In the genomic region with DNA sequence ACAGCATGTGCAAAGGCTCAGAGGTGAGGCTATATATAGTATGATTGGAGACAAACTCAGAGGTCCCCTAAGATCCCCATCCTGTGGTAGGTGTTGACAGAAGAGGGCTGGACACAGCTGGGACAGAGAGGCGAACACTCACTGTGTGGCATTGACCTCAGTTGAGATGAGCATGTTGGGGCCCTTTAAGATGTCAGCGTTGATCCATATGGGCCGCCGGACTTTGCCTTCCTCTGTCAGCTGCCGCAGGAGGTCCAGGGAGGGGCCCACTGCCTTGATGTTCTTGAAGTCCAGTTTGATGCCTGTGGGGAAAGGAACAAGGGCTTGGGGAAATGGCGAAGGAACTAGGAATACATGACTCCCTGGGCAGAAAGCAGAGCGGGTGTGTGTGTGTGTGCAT, we compare ENCODE assay signal across 26 cellular contexts. TPM values are rescaled to one million over a fixed set of nuclear protein-coding genes. Genes with fewer than 3 reads are reported as not detected.
"Had no signal": no experiment of that assay in that cellular context is flagged by ENCODE, and none has a peak within 500 bp of the region (broad histone marks: within the 10 kb centered on the region; RNA-seq: fewer than 3 reads in every experiment).

No MANE protein-coding gene starts in this region.

- H3K27ac Mint-ChIP-seq: activated CD8-positive, alpha-beta T cell treated with anti-CD3 and anti-CD28 coated beads, Interleukin-2, amount 10 ng/mL, durations not matched to agents 7 days and 5 days; immature natural killer cell; mesothelial cell of epicardium; nephron had no signal

- H3K4me3 Mint-ChIP-seq: activated CD8-positive, alpha-beta T cell treated with anti-CD3 and anti-CD28 coated beads, Interleukin-2, amount 10 ng/mL, durations not matched to agents 7 days and 5 days; immature natural killer cell; mesothelial cell of epicardium; nephron had no signal

- H3K4me1 Mint-ChIP-seq: immature natural killer cell, mesothelial cell of epicardium, nephron had no signal

- H3K4me1 ChIP-seq: ascending aorta, left ventricle myocardium inferior, upper lobe of right lung had no signal

- H3K9me3 Mint-ChIP-seq: activated naive CD4-positive, alpha-beta T cell treated with anti-CD3 and anti-CD28 coated beads, Interleukin-2, amount 50 U/mL, for 72 hours; immature natural killer cell; mesothelial cell of epicardium; nephron had no signal

- H3K4me3 ChIP-seq: ascending aorta, left ventricle myocardium inferior, thoracic aorta, upper lobe of right lung had no signal

- H3K36me3 ChIP-seq: ascending aorta, brain microvascular endothelial cell, left ventricle myocardium inferior, thoracic aorta, upper lobe of right lung had no signal

- DNase-seq: activated CD4-positive, alpha-beta T cell treated with anti-CD3 and anti-CD28 coated beads for 1 hour; activated CD4-positive, alpha-beta T cell treated with anti-CD3 and anti-CD28 coated beads, Interleukin-2, amount 50 U/mL, for 1 hour; activated CD8-positive, alpha-beta T cell treated with anti-CD3 and anti-CD28 coated beads, Interleukin-2, amount 10 ng/mL, durations not matched to agents 7 days and 5 days; activated T-cell treated with anti-CD3 and anti-CD28 coated beads, Interleukin-2, amount 50 U/mL, for 1 hour; brain microvascular endothelial cell; caudate nucleus; dermis blood vessel endothelial cell; effector CD8-positive, alpha-beta T cell; foreskin melanocyte; immature natural killer cell; kidney glomerular epithelial cell; left ventricle myocardium inferior; mammary epithelial cell; stimulated activated CD4-positive, alpha-beta T cell treated with anti-CD3 and anti-CD28 coated beads, Interleukin-4, amount 100 ng/mL, for 1 hour; stimulated activated naive CD4-positive, alpha-beta T cell treated with Interleukin-2 at 50 U/mL for 16 hours; T-helper 9 cell; upper lobe of right lung had no signal

- H3K27ac ChIP-seq: ascending aorta, brain microvascular endothelial cell, left ventricle myocardium inferior, thoracic aorta, upper lobe of right lung had no signal

- H3K36me3 Mint-ChIP-seq: activated naive CD4-positive, alpha-beta T cell treated with anti-CD3 and anti-CD28 coated beads, Interleukin-2, amount 50 U/mL, for 72 hours; immature natural killer cell; mesothelial cell of epicardium had no signal

- ATAC-seq: activated CD8-positive, alpha-beta T cell treated with anti-CD3 and anti-CD28 coated beads, Interleukin-2, amount 10 ng/mL, durations not matched to agents 7 days and 5 days; activated naive CD4-positive, alpha-beta T cell treated with anti-CD3 and anti-CD28 coated beads, Interleukin-2, amount 50 U/mL, for 72 hours; esophagus mucosa; sciatic nerve; upper lobe of right lung had no signal

- H3K9me3 ChIP-seq: ascending aorta, left ventricle myocardium inferior, thoracic aorta, upper lobe of right lung had no signal

- H3K27me3 ChIP-seq: ascending aorta, upper lobe of right lung had no signal

RNA-seq across cellular contexts. Expression of a gene that starts 8.8 kb away (rescaled TPM):
- total RNA-seq: activated CD8-positive, alpha-beta T cell treated with anti-CD3 and anti-CD28 coated beads, Interleukin-2, amount 10 ng/mL, durations not matched to agents 7 days and 5 days; activated naive CD4-positive, alpha-beta T cell treated with anti-CD3 and anti-CD28 coated beads, Interleukin-2, amount 50 U/mL, for 72 hours; ascending aorta; dermis blood vessel endothelial cell; endothelial cell of umbilical vein; esophagus mucosa; mesothelial cell of epicardium; sciatic nerve; T-helper 1 cell treated with Interleukin-12 subunit alpha and Interleukin-12 subunit beta and Interleukin-4 antibody, amounts not matched to agents 30 ng/mL and 1 ng/mL, for 36 hours; thoracic aorta; upper lobe of right lung had no signal

RNA-seq across cellular contexts. Expression of a gene that starts 27.0 kb away (rescaled TPM):
- total RNA-seq: activated CD8-positive, alpha-beta T cell treated with anti-CD3 and anti-CD28 coated beads, Interleukin-2, amount 10 ng/mL, durations not matched to agents 7 days and 5 days had no signal
